Comparison of ENCODE assay signal across 18 cellular contexts in the genomic region with DNA sequence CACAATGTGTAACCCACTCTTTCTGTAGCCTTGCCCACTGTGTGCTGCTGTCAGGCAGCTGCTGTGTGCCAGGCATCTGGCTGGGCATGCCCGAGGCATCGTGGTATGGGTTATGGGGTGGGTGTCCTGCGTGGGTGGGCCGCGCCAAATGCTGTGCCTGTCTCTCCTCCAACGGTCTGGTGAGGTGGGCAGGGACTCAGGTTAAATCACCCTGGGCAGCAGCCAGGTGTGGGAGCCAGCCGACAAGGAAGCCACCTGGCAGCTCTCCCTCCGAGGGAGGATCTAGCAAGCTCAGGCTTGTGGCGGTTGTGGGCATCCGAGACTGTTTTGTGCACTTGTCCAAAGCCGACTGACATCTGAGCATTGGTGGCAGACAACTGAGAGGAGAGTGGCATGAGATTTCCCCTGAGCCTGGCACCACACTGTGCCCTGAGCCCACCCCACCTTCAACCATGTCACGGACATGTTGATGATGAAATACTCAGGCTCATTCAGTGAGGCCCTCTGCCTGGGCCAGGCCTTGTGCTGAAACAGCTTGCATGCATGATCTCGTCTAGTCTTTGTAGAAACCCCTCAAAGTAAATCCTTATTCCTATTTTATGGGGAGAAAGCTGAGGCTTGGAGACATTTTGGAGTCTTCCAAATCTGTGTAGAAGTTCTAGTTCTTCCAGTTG.
DNase-seq lines count a peak whose midpoint lies in the region; TF ChIP-seq lines count a peak whose summit lies in the region.
"Had no signal": no experiment of that assay in that cellular context is flagged by ENCODE, and none has a peak within 500 bp of the region (broad histone marks: within the 10 kb centered on the region; RNA-seq: fewer than 3 reads in every experiment).

No MANE protein-coding gene starts in this region.

- no peaks in the 10 kb centered on the region for H3K4me1 Mint-ChIP-seq in chondrocyte (ENCODE audit: low read depth)

- H3K9me3 ChIP-seq in esophagus muscularis mucosa: no peaks in the 10 kb centered on the region

- H3K4me3 Mint-ChIP-seq in chondrocyte (ENCODE audit: unreplicated experiment): no peak overlapping the region
- H3K4me3 Mint-ChIP-seq: activated naive CD4-positive, alpha-beta T cell treated with anti-CD3 and anti-CD28 coated beads, Interleukin-2, amount 10 ng/mL, durations not matched to agents 7 days and 5 days; natural killer cell had no signal

- intact Hi-C loops in dorsolateral prefrontal cortex (cut with DNase I): no loop called here
- intact Hi-C loops in esophagus muscularis mucosa (cut with DNase I): no loop called here

- H3K9me3 Mint-ChIP-seq in chondrocyte (ENCODE audit: low read depth): no peaks in the 10 kb centered on the region
- H3K9me3 Mint-ChIP-seq: activated naive CD4-positive, alpha-beta T cell treated with anti-CD3 and anti-CD28 coated beads, Interleukin-2, amount 10 ng/mL, durations not matched to agents 7 days and 5 days; natural killer cell had no signal

- H3K27me3 Mint-ChIP-seq in chondrocyte (ENCODE audit: low read depth): peaks cover 33% of the 10 kb centered on the region
- H3K27me3 Mint-ChIP-seq: progenitor cell of endocrine pancreas had no signal

- peak; percentile 59 for DNase-seq in DMS 273 (lab: John Stamatoyannopoulos, UW; ENCODE audit: unreplicated experiment)
- no peak for DNase-seq in DMS 273 treated with DMSO at 0.1 percent for 48 hours (lab: John Stamatoyannopoulos, UW)
- DNase-seq in NCI-H526 (lab: John Stamatoyannopoulos, UW): peak; percentile 69 to 82
- peak in 6 of 10 donors; percentile 25 to 78 (median 50) for DNase-seq in dorsolateral prefrontal cortex
- DNase-seq in superior temporal gyrus (ENCODE audit: extremely low spot score): peak; percentile 17
- DNase-seq in T-helper 9 cell: no peak
- DNase-seq in chondrocyte (ENCODE audit: low spot score): no peak
- no peak for DNase-seq in esophagus muscularis mucosa (ENCODE audit: extremely low spot score)
- DNase-seq: activated CD4-positive, alpha-beta T cell treated with anti-CD3 and anti-CD28 coated beads, Interleukin-2, amount 50 U/mL, for 48 hours; activated naive CD4-positive, alpha-beta T cell treated with anti-CD3 and anti-CD28 coated beads, Interleukin-2, amount 10 ng/mL, durations not matched to agents 7 days and 5 days; erythroblast; H7; Karpas-422; natural killer cell; NCI-H187 treated with DMSO at 0.1 percent for 48 hours had no signal

- no peaks in the 10 kb centered on the region for H3K4me1 ChIP-seq in esophagus muscularis mucosa

- no peak for TF ChIP-seq EP300 in esophagus muscularis mucosa (IDR thresholded peaks at IDR 0.05)

- TF ChIP-seq POLR2A in esophagus muscularis mucosa (IDR thresholded peaks at IDR 0.05; ENCODE audit: low read depth): no peak

- no peak overlapping the region for H3K27ac Mint-ChIP-seq in chondrocyte (ENCODE audit: unreplicated experiment)
- H3K27ac Mint-ChIP-seq: activated naive CD4-positive, alpha-beta T cell treated with anti-CD3 and anti-CD28 coated beads, Interleukin-2, amount 10 ng/mL, durations not matched to agents 7 days and 5 days; natural killer cell had no signal

- TF ChIP-seq CTCF in dorsolateral prefrontal cortex (IDR thresholded peaks at IDR 0.05 in 54 of 56, conservative IDR thresholded peaks at IDR 0.05 in 2 of 56; ENCODE audit: low read depth in 1 of 56, partially characterized antibody in 56 of 56) (no peak), chondrocyte (IDR thresholded peaks at IDR 0.05) (no peak), esophagus muscularis mucosa (IDR thresholded peaks at IDR 0.05) (no peak)

- H3K4me3 ChIP-seq in dorsolateral prefrontal cortex: peak overlapping the region in 8 of 59 donors; percentile 11 to 46 (median 18)
- H3K4me3 ChIP-seq in esophagus muscularis mucosa: no peak overlapping the region
- H3K4me3 ChIP-seq: lung had no signal

- H3K36me3 Mint-ChIP-seq in chondrocyte (ENCODE audit: low read depth): no peaks in the 10 kb centered on the region
- H3K36me3 Mint-ChIP-seq: activated naive CD4-positive, alpha-beta T cell treated with anti-CD3 and anti-CD28 coated beads, Interleukin-2, amount 10 ng/mL, durations not matched to agents 7 days and 5 days; natural killer cell had no signal

- H3K27me3 ChIP-seq in dorsolateral prefrontal cortex (peaks cover 0 to 8% (median 0%) of the 10 kb centered on the region in 45 donors), esophagus muscularis mucosa (peaks cover 0 to 34% (median 0%) of the 10 kb centered on the region in 4 donors)

- H3K36me3 ChIP-seq in esophagus muscularis mucosa: no peaks in the 10 kb centered on the region

- WGBS in esophagus muscularis mucosa: 77% methylated on average over 4 of the region's 13 CpGs

- H3K27ac ChIP-seq in dorsolateral prefrontal cortex (peak overlapping the region in 2 of 59 donors; percentile 17 to 47), esophagus muscularis mucosa (replicated peaks in 1 of 4) (no peak overlapping the region)
- H3K27ac ChIP-seq: 22Rv1 had no signal

Comparison
In these comparisons a context has a peak if more than half of its experiments do, and no peak if none do; other contexts are left out.
1. DNase-seq: peak in DMS 273 (single experiment), NCI-H526 (2 of 2), dorsolateral prefrontal cortex (6 of 10) and superior temporal gyrus (single experiment); none in DMS 273 treated with DMSO at 0.1 percent for 48 hours (single experiment), T-helper 9 cell (single experiment), chondrocyte (single experiment) and esophagus muscularis mucosa (single experiment).